Comparison of ENCODE assay signal across 26 cellular contexts in the genomic region with DNA sequence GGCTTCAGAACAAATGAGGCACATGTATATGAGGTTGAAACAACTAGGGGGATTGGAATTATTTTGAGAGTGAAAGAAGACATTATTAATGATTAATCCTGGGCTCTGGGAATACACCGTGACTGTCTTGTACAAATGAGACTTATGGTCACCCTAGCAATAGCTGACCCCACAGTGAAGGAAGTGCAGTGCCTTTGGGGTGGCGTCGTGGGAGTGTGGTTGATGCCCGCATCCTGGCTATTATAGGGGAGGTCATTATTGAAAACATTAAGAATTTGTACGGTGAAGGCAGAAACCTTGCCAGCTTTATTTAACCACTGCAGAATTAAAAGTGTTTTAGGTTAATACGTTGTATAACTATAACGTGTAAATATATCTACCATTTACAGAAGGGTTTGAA.
DNase-seq lines count a peak whose midpoint lies in the region; TF ChIP-seq lines count a peak whose summit lies in the region.
"Had no signal": no experiment of that assay in that cellular context is flagged by ENCODE, and none has a peak within 500 bp of the region (broad histone marks: within the 10 kb centered on the region; RNA-seq: fewer than 3 reads in every experiment).

No MANE protein-coding gene starts in this region.

- DNase-seq in BE2C (peak; percentile 95), testis (no peak)
- DNase-seq: 8988T; ACHN; AML-193; C1 segment of cervical spinal cord; Caco-2; Calu3; CD4-positive, alpha-beta memory T cell; CD4-positive, alpha-beta T cell; CD4-positive, CD25-positive, alpha-beta regulatory T cell; CD8-positive, alpha-beta memory T cell; CD8-positive, alpha-beta T cell; COR-L47; DMS 273 treated with DMSO at 0.1 percent for 48 hours; DMS153; DMS53; DMS79; DMS79 treated with DMSO at 0.1 percent for 48 hours; DND-41; EL had no signal

- TF ChIP-seq CTCF in BE2C (IDR thresholded peaks at IDR 0.05; ENCODE audit: low read depth, low read length): no peak
- TF ChIP-seq CTCF in testis (IDR thresholded peaks at IDR 0.05): no peak

- H3K36me3 ChIP-seq in BE2C: no peaks in the 10 kb centered on the region
- H3K36me3 ChIP-seq in testis (ENCODE audit: low read depth, missing control alignments): no peaks in the 10 kb centered on the region
- H3K36me3 ChIP-seq: BLaER1; BLaER1 treated with 17β-estradiol and CSF1 and Interleukin-3, amounts not matched to agents 10 nM and 100 nM had no signal

- intact Hi-C loops in testis (cut with DNase I; ENCODE audit: low total_unique reads): no loop called here

- TF ChIP-seq POLR2A in testis (IDR thresholded peaks at IDR 0.05): no peak

- no peak overlapping the region for H3K4me3 ChIP-seq in BE2C (ENCODE audit: low read depth, low read length)
- no peak overlapping the region for H3K4me3 ChIP-seq in testis
- H3K4me3 ChIP-seq: A549; BLaER1; BLaER1 treated with 17β-estradiol and CSF1 and Interleukin-3, amounts not matched to agents 10 nM and 100 nM had no signal

- H3K27me3 ChIP-seq in BE2C (no peaks in the 10 kb centered on the region), testis (no peaks in the 10 kb centered on the region)
- H3K27me3 ChIP-seq: BLaER1; BLaER1 treated with 17β-estradiol and CSF1 and Interleukin-3, amounts not matched to agents 10 nM and 100 nM had no signal

- H3K9me3 ChIP-seq in BE2C (peaks cover 19% of the 10 kb centered on the region), testis (no peaks in the 10 kb centered on the region)
- H3K9me3 ChIP-seq: BLaER1; BLaER1 treated with 17β-estradiol and CSF1 and Interleukin-3, amounts not matched to agents 10 nM and 100 nM; Caco-2 had no signal

- H3K4me1 ChIP-seq in BE2C: peaks cover 13% of the 10 kb centered on the region
- H3K4me1 ChIP-seq in testis: no peaks in the 10 kb centered on the region
- H3K4me1 ChIP-seq: A549; BLaER1; BLaER1 treated with 17β-estradiol and CSF1 and Interleukin-3, amounts not matched to agents 10 nM and 100 nM; Caco-2 had no signal

- no peak overlapping the region for H3K27ac ChIP-seq in testis
- H3K27ac ChIP-seq: 22Rv1; A549; BLaER1; BLaER1 treated with 17β-estradiol and CSF1 and Interleukin-3, amounts not matched to agents 10 nM and 100 nM; C4-2B had no signal

- 92 to 94% methylated on average over 7 of the region's 7 CpGs for WGBS in testis, 2 donors
